1 cellular context compared by ENCODE assay signal in genomic region chr6:56528412-56528841, GRCh38.
A peak's percentile ranks its signal among the peaks of the same experiment; 100 is the strongest.
TF ChIP-seq lines count a peak whose summit lies in the region.

No MANE protein-coding gene starts in this region.

TF ChIP-seq in HEK293, 187 proteins besides CTCF, POLR2A, EP300 and RAD21 (continued from another document and continues in another):
- TF ChIP-seq ZSCAN5A (tag by site-specific recombination; IDR thresholded peaks at IDR 0.05): no peak
- no peak for TF ChIP-seq ZBTB49 (tag by site-specific recombination; IDR thresholded peaks at IDR 0.05; ENCODE audit: low read depth)
- TF ChIP-seq, protein P1, sequence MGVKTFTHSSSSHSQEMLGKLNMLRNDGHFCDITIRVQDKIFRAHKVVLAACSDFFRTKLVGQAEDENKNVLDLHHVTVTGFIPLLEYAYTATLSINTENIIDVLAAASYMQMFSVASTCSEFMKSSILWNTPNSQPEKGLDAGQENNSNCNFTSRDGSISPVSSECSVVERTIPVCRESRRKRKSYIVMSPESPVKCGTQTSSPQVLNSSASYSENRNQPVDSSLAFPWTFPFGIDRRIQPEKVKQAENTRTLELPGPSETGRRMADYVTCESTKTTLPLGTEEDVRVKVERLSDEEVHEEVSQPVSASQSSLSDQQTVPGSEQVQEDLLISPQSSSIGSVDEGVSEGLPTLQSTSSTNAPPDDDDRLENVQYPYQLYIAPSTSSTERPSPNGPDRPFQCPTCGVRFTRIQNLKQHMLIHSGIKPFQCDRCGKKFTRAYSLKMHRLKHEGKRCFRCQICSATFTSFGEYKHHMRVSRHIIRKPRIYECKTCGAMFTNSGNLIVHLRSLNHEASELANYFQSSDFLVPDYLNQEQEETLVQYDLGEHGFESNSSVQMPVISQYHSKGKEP (tag by site-specific recombination; IDR thresholded peaks at IDR 0.05): no peak
- TF ChIP-seq ZNF677 (tag by site-specific recombination; IDR thresholded peaks at IDR 0.05): no peak
- peak; percentile 26; the same call in 1 of the 2 replicates for TF ChIP-seq ZNF76 (tag by site-specific recombination; IDR thresholded peaks at IDR 0.05; ENCODE audit: borderline replicate concordance, low read depth)
- peak; percentile 73 for TF ChIP-seq PRDM6 (tag by site-specific recombination; IDR thresholded peaks at IDR 0.05)
- peak; percentile 15; the same call in 1 of the 2 replicates for TF ChIP-seq BCL11A (tag by site-specific recombination; IDR thresholded peaks at IDR 0.05; ENCODE audit: low read depth)
- TF ChIP-seq, protein P2, sequence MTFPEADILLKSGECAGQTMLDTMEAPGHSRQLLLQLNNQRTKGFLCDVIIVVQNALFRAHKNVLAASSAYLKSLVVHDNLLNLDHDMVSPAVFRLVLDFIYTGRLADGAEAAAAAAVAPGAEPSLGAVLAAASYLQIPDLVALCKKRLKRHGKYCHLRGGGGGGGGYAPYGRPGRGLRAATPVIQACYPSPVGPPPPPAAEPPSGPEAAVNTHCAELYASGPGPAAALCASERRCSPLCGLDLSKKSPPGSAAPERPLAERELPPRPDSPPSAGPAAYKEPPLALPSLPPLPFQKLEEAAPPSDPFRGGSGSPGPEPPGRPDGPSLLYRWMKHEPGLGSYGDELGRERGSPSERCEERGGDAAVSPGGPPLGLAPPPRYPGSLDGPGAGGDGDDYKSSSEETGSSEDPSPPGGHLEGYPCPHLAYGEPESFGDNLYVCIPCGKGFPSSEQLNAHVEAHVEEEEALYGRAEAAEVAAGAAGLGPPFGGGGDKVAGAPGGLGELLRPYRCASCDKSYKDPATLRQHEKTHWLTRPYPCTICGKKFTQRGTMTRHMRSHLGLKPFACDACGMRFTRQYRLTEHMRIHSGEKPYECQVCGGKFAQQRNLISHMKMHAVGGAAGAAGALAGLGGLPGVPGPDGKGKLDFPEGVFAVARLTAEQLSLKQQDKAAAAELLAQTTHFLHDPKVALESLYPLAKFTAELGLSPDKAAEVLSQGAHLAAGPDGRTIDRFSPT (tag by site-specific recombination; IDR thresholded peaks at IDR 0.05): peak; percentile 86
- no peak for TF ChIP-seq SP3 (tag by site-specific recombination; IDR thresholded peaks at IDR 0.05)
- peak; percentile 31; the same call in 1 of the 2 replicates for TF ChIP-seq ZNF2 (tag by site-specific recombination; IDR thresholded peaks at IDR 0.05)
- TF ChIP-seq ZNF596 (tag by site-specific recombination; IDR thresholded peaks at IDR 0.05): no peak
- TF ChIP-seq ZBTB48 (tag by site-specific recombination; IDR thresholded peaks at IDR 0.05): no peak
- peak; percentile 76 for TF ChIP-seq INSM2 (tag by site-specific recombination; IDR thresholded peaks at IDR 0.05)
- no peak for TF ChIP-seq ZFP69B (tag by site-specific recombination; IDR thresholded peaks at IDR 0.05)
- TF ChIP-seq KLF1 (tag by site-specific recombination; IDR thresholded peaks at IDR 0.05): no peak
- no peak for TF ChIP-seq ZNF521 (tag by site-specific recombination; IDR thresholded peaks at IDR 0.05)
- TF ChIP-seq ZNF18 (tag by site-specific recombination; IDR thresholded peaks at IDR 0.05): no peak
- no peak for TF ChIP-seq ZNF138 (tag by site-specific recombination; IDR thresholded peaks at IDR 0.05; ENCODE audit: borderline replicate concordance)
- TF ChIP-seq, protein P3, sequence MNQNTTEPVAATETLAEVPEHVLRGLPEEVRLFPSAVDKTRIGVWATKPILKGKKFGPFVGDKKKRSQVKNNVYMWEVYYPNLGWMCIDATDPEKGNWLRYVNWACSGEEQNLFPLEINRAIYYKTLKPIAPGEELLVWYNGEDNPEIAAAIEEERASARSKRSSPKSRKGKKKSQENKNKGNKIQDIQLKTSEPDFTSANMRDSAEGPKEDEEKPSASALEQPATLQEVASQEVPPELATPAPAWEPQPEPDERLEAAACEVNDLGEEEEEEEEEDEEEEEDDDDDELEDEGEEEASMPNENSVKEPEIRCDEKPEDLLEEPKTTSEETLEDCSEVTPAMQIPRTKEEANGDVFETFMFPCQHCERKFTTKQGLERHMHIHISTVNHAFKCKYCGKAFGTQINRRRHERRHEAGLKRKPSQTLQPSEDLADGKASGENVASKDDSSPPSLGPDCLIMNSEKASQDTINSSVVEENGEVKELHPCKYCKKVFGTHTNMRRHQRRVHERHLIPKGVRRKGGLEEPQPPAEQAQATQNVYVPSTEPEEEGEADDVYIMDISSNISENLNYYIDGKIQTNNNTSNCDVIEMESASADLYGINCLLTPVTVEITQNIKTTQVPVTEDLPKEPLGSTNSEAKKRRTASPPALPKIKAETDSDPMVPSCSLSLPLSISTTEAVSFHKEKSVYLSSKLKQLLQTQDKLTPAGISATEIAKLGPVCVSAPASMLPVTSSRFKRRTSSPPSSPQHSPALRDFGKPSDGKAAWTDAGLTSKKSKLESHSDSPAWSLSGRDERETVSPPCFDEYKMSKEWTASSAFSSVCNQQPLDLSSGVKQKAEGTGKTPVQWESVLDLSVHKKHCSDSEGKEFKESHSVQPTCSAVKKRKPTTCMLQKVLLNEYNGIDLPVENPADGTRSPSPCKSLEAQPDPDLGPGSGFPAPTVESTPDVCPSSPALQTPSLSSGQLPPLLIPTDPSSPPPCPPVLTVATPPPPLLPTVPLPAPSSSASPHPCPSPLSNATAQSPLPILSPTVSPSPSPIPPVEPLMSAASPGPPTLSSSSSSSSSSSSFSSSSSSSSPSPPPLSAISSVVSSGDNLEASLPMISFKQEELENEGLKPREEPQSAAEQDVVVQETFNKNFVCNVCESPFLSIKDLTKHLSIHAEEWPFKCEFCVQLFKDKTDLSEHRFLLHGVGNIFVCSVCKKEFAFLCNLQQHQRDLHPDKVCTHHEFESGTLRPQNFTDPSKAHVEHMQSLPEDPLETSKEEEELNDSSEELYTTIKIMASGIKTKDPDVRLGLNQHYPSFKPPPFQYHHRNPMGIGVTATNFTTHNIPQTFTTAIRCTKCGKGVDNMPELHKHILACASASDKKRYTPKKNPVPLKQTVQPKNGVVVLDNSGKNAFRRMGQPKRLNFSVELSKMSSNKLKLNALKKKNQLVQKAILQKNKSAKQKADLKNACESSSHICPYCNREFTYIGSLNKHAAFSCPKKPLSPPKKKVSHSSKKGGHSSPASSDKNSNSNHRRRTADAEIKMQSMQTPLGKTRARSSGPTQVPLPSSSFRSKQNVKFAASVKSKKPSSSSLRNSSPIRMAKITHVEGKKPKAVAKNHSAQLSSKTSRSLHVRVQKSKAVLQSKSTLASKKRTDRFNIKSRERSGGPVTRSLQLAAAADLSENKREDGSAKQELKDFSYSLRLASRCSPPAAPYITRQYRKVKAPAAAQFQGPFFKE (tag by site-specific recombination; IDR thresholded peaks at IDR 0.05; ENCODE audit: borderline replicate concordance): no peak
- peak; percentile 67 for TF ChIP-seq ZBTB17 (tag by site-specific recombination; IDR thresholded peaks at IDR 0.05)
- TF ChIP-seq ZNF600 (tag by site-specific recombination; IDR thresholded peaks at IDR 0.05): peak; percentile 68
- no peak for TF ChIP-seq ZNF404 (tag by site-specific recombination; IDR thresholded peaks at IDR 0.05)
- TF ChIP-seq ZNF223 (tag by site-specific recombination; IDR thresholded peaks at IDR 0.05): no peak
- no peak for TF ChIP-seq ZNF174 (tag by site-specific recombination; IDR thresholded peaks at IDR 0.05)
- TF ChIP-seq ZNF391 (tag by site-specific recombination; IDR thresholded peaks at IDR 0.05; ENCODE audit: borderline replicate concordance, low read depth): no peak
- no peak for TF ChIP-seq ZNF585B (tag by site-specific recombination; IDR thresholded peaks at IDR 0.05)
- TF ChIP-seq HOXD13 (CRISPR knock-in tag; IDR thresholded peaks at IDR 0.05; ENCODE audit: borderline replicate concordance): no peak
- TF ChIP-seq, protein P4, sequence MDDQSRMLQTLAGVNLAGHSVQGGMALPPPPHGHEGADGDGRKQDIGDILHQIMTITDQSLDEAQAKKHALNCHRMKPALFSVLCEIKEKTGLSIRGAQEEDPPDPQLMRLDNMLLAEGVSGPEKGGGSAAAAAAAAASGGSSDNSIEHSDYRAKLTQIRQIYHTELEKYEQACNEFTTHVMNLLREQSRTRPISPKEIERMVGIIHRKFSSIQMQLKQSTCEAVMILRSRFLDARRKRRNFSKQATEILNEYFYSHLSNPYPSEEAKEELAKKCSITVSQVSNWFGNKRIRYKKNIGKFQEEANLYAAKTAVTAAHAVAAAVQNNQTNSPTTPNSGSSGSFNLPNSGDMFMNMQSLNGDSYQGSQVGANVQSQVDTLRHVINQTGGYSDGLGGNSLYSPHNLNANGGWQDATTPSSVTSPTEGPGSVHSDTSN (CRISPR knock-in tag; IDR thresholded peaks at IDR 0.05): no peak
- no peak for TF ChIP-seq ZNF311 (tag by site-specific recombination; IDR thresholded peaks at IDR 0.05; ENCODE audit: borderline replicate concordance)
- TF ChIP-seq ZNF221 (tag by site-specific recombination; IDR thresholded peaks at IDR 0.05; ENCODE audit: borderline replicate concordance): no peak
- no peak; the same call in none of the 2 replicates for TF ChIP-seq IKZF3 (tag by site-specific recombination; IDR thresholded peaks at IDR 0.05)
- no peak for TF ChIP-seq ELK4 (IDR thresholded peaks at IDR 0.05; ENCODE audit: borderline replicate concordance, low read depth, low read length)
- peak; percentile 2; the same call in 1 of the 2 replicates for TF ChIP-seq ZNF654 (tag by site-specific recombination; IDR thresholded peaks at IDR 0.05; ENCODE audit: low read depth)
- no peak for TF ChIP-seq ZNF239 (tag by site-specific recombination; IDR thresholded peaks at IDR 0.05)
